ENCODE assay signal across 8 cellular contexts in genomic region chr12:43835264-43835655, GRCh38. TPM values are rescaled to one million over a fixed set of nuclear protein-coding genes. Genes with fewer than 3 reads are reported as not detected.
DNase-seq lines count a peak whose midpoint lies in the region; ATAC-seq and TF ChIP-seq lines count a peak whose summit lies in the region.

No MANE protein-coding gene starts in this region.

- H3K4me2 ChIP-seq in Loucy (ENCODE audit: low read depth, low read length, poor library complexity, severe bottlenecking), result peak overlapping the region; percentile 90

- H3K36me3 ChIP-seq in Loucy (ENCODE audit: insufficient read depth, low read length), result no peaks in the 10 kb centered on the region

- 0 out of 2 replicates have a peak, but pooled peaks cover 14% of the 10 kb centered on the region for H3K79me2 ChIP-seq in Loucy (ENCODE audit: insufficient read depth, low read length)

- ATAC-seq in GM21447 (IDR thresholded peaks at IDR 0.05; ENCODE audit: unreplicated experiment), result peak; percentile 6

- H3K4me1 Mint-ChIP-seq in CD14-positive monocyte, result peaks cover 23% of the 10 kb centered on the region
- peaks cover 33% of the 10 kb centered on the region for H3K4me1 Mint-ChIP-seq in mesothelial cell of epicardium

- peaks cover 44% of the 10 kb centered on the region for H3K4me1 ChIP-seq in Loucy (ENCODE audit: insufficient read depth, low read length, poor library complexity, severe bottlenecking)

- peak overlapping the region in 1 of 7 donors; percentile 60 for H3K27ac Mint-ChIP-seq in CD14-positive monocyte
- peak overlapping the region; percentile 82 for H3K27ac Mint-ChIP-seq in mesothelial cell of epicardium

- intact Hi-C loops in CD14-positive monocyte (cut with micrococcal nuclease) (no loop called here), head of caudate nucleus (cut with DNase I) (no loop called here)

- 0 out of 2 replicates have a peak, but pooled peaks cover 2% of the 10 kb centered on the region for H3F3A ChIP-seq in Loucy (ENCODE audit: low read depth)

- H3K4me3 ChIP-seq in Loucy (ENCODE audit: low read length, poor library complexity, severe bottlenecking), result peak overlapping the region; percentile 84

- H3K4me3 Mint-ChIP-seq in CD14-positive monocyte (peak overlapping the region; percentile 83 to 91), mesothelial cell of epicardium (peak overlapping the region; percentile 67)

- H4K20me1 ChIP-seq in Loucy (ENCODE audit: insufficient read depth, low read length, poor library complexity, severe bottlenecking), result peaks cover 2% of the 10 kb centered on the region

- no peak for TF ChIP-seq CTCF in CD14-positive monocyte (IDR thresholded peaks at IDR 0.05)
- TF ChIP-seq CTCF in Loucy (conservative IDR thresholded peaks at IDR 0.05; ENCODE audit: low read length), result no peak
- no peak for TF ChIP-seq CTCF in mesothelial cell of epicardium (IDR thresholded peaks at IDR 0.05; ENCODE audit: unreplicated experiment)

- no peaks in the 10 kb centered on the region for H3K27me3 ChIP-seq in Loucy (ENCODE audit: insufficient read depth, low read length, poor library complexity, severe bottlenecking)

- peak overlapping the region; percentile 94 for H2AFZ ChIP-seq in Loucy (ENCODE audit: low read length)

- H3K9me2 ChIP-seq in Loucy (replicated peaks; ENCODE audit: low read depth, low read length), result no peaks in the 10 kb centered on the region

- H3K9me3 ChIP-seq in Loucy (ENCODE audit: insufficient read depth, low read depth, low read length), result no peaks in the 10 kb centered on the region

- peak overlapping the region; percentile 80 for H3K9ac ChIP-seq in Loucy (ENCODE audit: low read depth, low read length, poor library complexity, severe bottlenecking)

- H3K9me3 Mint-ChIP-seq in CD14-positive monocyte (peaks cover 0 to 2% (median 0%) of the 10 kb centered on the region in 7 donors), mesothelial cell of epicardium (no peaks in the 10 kb centered on the region)

- H3K36me3 Mint-ChIP-seq in CD14-positive monocyte, result peaks cover 0 to 5% of the 10 kb centered on the region in 2 donors
- no peaks in the 10 kb centered on the region for H3K36me3 Mint-ChIP-seq in mesothelial cell of epicardium

- H3K27me3 Mint-ChIP-seq in CD14-positive monocyte (ENCODE audit: low read depth in 3 of 3) (peaks cover 44 to 70% (median 65%) of the 10 kb centered on the region in 3 donors), mesothelial cell of epicardium (ENCODE audit: low read depth) (no peaks in the 10 kb centered on the region)

- DNase-seq in CD14-positive monocyte (ENCODE audit: low spot score) (no peak), cerebellar cortex (ENCODE audit: low spot score) (peak; percentile 13), mesothelial cell of epicardium (ENCODE audit: low spot score in 2 of 2, unreplicated experiment in 2 of 2) (no peak), head of caudate nucleus (no peak), NCI-H748 treated with DMSO at 0.1 percent for 48 hours (lab: John Stamatoyannopoulos, UW) (no peak)
- DNase-seq in activated CD8-positive, alpha-beta memory T cell treated with anti-CD3 and anti-CD28 coated beads, Interleukin-2, amount 50 U/mL, for 4 hours, result no peak

RNA-seq across cellular contexts. Expression of gene TMEM117, which starts 0.6 kb away (rescaled TPM):
- polyA plus RNA-seq in CD14-positive monocyte, result under 1 TPM in 1 of 2 donors, not detected in 1; 0.42 TPM
- total RNA-seq in mesothelial cell of epicardium, result 31.5 to 35.3 TPM (median 32.9 TPM) in 3 replicates

RNA-seq across cellular contexts. Expression of gene TWF1, which starts 29.1 kb away (rescaled TPM):
- 10 to 100 TPM in 1 of 2 donors, 1 to 10 TPM in 1; 9.9 to 13.7 TPM for polyA plus RNA-seq in CD14-positive monocyte
- 51.7 to 61.2 TPM (median 52.4 TPM) in 3 replicates for total RNA-seq in mesothelial cell of epicardium
